In the genomic region with DNA sequence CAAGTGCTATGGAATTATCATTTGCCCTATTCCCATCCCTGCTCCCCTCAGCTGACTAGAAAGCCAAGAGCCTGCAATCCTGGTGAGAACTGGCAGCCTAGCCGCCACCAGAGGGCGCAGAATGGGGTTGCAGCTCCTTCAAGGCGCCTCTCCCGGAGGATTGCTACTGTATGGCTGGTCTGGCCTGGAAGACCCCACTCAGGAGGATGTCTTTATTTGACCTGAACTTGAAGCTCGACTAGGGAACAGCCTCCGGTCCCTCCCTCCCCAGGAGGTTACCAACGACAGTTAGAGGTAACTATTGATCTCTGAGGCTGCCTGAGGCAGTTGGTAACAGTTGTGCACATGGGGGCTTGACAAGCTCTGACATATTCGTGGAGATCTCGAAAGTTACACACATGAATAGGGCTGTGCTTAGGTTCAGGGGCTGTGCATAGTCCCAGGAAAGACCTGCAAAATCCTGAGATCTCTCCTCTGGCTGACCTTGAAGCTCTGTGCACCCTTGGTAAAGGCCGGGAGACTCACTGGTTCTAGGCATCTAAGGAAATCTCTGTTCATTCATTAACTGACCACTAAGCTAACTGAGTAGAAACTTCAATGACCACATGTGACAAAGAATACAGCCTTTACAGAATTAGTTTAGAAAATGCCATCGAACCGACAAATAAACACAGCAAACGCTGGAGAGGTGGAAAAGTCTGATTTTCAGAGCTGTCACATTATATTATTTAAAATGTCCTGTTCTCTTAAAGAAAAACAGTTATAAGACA, we compare ENCODE assay signal across 8 cellular contexts.
DNase-seq lines count a peak whose midpoint lies in the region; ATAC-seq and TF ChIP-seq lines count a peak whose summit lies in the region.

No MANE protein-coding gene starts in this region.

- no peaks in the 10 kb centered on the region for H3K4me1 ChIP-seq in OCI-LY7 (ENCODE audit: insufficient read depth, low read length, poor library complexity, severe bottlenecking)
- no peaks in the 10 kb centered on the region for H3K4me1 ChIP-seq in testis

- H3K9me2 ChIP-seq in OCI-LY7 (ENCODE audit: insufficient read depth, low read length) = no peaks in the 10 kb centered on the region

- intact Hi-C loops in OCI-LY7 (cut with micrococcal nuclease; ENCODE audit: unreplicated experiment) = loop anchor here (5.0 kb wide), 3 partner anchors 150 to 315 kb away; no protein-coding TSS in a partner anchor
- intact Hi-C loops in testis (cut with DNase I; ENCODE audit: low total_unique reads) = no loop called here

- H3K4me2 ChIP-seq in OCI-LY7 (ENCODE audit: low read length) = no peak overlapping the region

- POLR2A ChIA-PET in OCI-LY7 (lab: Charles Lee) = interaction anchor here (0.6 kb wide), 1 partner anchor 296 kb away, joined by 3 read pairs; no protein-coding TSS in a partner anchor

- H3K36me3 ChIP-seq in OCI-LY7 (ENCODE audit: insufficient read depth, low read length) (no peaks in the 10 kb centered on the region), testis (ENCODE audit: low read depth, missing control alignments) (no peaks in the 10 kb centered on the region)

- H3K9me3 ChIP-seq in OCI-LY7 (ENCODE audit: low read length) = no peaks in the 10 kb centered on the region
- H3K9me3 ChIP-seq in testis = no peaks in the 10 kb centered on the region

- peak; percentile 93 for TF ChIP-seq CTCF in OCI-LY7 (conservative IDR thresholded peaks at IDR 0.05; ENCODE audit: low read length)
- peak; percentile 15 to 72 (median 38) for TF ChIP-seq CTCF in testis (IDR thresholded peaks at IDR 0.05)

- H3K4me3 ChIP-seq in OCI-LY7 (ENCODE audit: low read depth, low read length, poor library complexity, severe bottlenecking) = no peak overlapping the region
- H3K4me3 ChIP-seq in testis = no peak overlapping the region

- H2AFZ ChIP-seq in OCI-LY7 (ENCODE audit: low read length) = no peak overlapping the region

- H3K79me2 ChIP-seq in OCI-LY7 (ENCODE audit: insufficient read depth, low read depth, low read length) = no peaks in the 10 kb centered on the region

- BruUV-seq in OCI-LY7 (replicated peaks; lab: Mats Ljungman, UMichigan) = no TSS peak

- CTCF ChIA-PET in OCI-LY7 (lab: Charles Lee; ENCODE audit: unreplicated experiment) = no interaction called here

- DNase-seq in Caki2 (ENCODE audit: low read depth) = peak; percentile 75
- peak; percentile 62 for DNase-seq in OCI-LY7 (ENCODE audit: low spot score)
- peak; percentile 73 to 76 for DNase-seq in activated T-cell treated with anti-CD3 and anti-CD28 coated beads, Interleukin-2, amount 50 U/mL, for 48 hours
- DNase-seq in fibroblast of the conjunctiva (ENCODE audit: low read depth) = peak; percentile 46
- DNase-seq in non-pigmented ciliary epithelial cell (ENCODE audit: low read depth) = peak; percentile 20
- peak; percentile 87 for DNase-seq in testis

- no peaks in the 10 kb centered on the region for H3K27me3 ChIP-seq in testis

- in situ Hi-C loops in Caki2 (cut with HindIII; ENCODE audit: low pct_unique_long_range_greater_than_20kb, low sequenced_read_pairs) = no loop called here

- no peak for TF ChIP-seq POLR2A in testis (IDR thresholded peaks at IDR 0.05)

- peak; percentile 86 for ATAC-seq in GM19397 (IDR thresholded peaks at IDR 0.05; ENCODE audit: unreplicated experiment)
- ATAC-seq in HG03457 (IDR thresholded peaks at IDR 0.05; ENCODE audit: unreplicated experiment) = peak; percentile 98

- WGBS in testis, 2 donors = 76 to 89% methylated on average over 7 to 13 of the region's 13 CpGs

- H3K27ac ChIP-seq in OCI-LY7 (ENCODE audit: low read depth, low read length, poor library complexity, severe bottlenecking) (no peak overlapping the region), testis (no peak overlapping the region)

- no peaks in the 10 kb centered on the region for H4K20me1 ChIP-seq in OCI-LY7 (ENCODE audit: insufficient read depth, low read length)

Comparison
In these comparisons a context has a peak if more than half of its experiments do, and no peak if none do; other contexts are left out.
1. DNase-seq: peak in every context shown above with its lines; median percentile 87 in testis; 75 in Caki2; 74 in activated T-cell treated with anti-CD3 and anti-CD28 coated beads, Interleukin-2, amount 50 U/mL, for 48 hours; 62 in OCI-LY7; 46 in fibroblast of the conjunctiva; 20 in non-pigmented ciliary epithelial cell.